In genomic region chr21:32413697-32414578, GRCh38 we compare ENCODE assay signal across 2 cellular contexts.
TF ChIP-seq lines count a peak whose summit lies in the region.

No MANE protein-coding gene starts in this region.

TF ChIP-seq in K562, 482 proteins besides CTCF, POLR2A, EP300 and RAD21:
- TF ChIP-seq REST (CRISPR knock-in tag; IDR thresholded peaks at IDR 0.05; ENCODE audit: low read depth) (no peak), TCFL5 (CRISPR knock-in tag; conservative IDR thresholded peaks at IDR 0.05) (no peak), CEBPB (tag; IDR thresholded peaks at IDR 0.05) (0 out of 2 replicates have a peak, but pooled peaks have one; percentile 8)
- TF ChIP-seq, protein P1, sequence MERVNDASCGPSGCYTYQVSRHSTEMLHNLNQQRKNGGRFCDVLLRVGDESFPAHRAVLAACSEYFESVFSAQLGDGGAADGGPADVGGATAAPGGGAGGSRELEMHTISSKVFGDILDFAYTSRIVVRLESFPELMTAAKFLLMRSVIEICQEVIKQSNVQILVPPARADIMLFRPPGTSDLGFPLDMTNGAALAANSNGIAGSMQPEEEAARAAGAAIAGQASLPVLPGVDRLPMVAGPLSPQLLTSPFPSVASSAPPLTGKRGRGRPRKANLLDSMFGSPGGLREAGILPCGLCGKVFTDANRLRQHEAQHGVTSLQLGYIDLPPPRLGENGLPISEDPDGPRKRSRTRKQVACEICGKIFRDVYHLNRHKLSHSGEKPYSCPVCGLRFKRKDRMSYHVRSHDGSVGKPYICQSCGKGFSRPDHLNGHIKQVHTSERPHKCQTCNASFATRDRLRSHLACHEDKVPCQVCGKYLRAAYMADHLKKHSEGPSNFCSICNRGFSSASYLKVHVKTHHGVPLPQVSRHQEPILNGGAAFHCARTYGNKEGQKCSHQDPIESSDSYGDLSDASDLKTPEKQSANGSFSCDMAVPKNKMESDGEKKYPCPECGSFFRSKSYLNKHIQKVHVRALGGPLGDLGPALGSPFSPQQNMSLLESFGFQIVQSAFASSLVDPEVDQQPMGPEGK (CRISPR knock-in tag; IDR thresholded peaks at IDR 0.05; ENCODE audit: borderline replicate concordance), result no peak
TF ChIP-seq in K562: peak in this region for 1.

TF ChIP-seq in liver, 16 proteins besides CTCF, POLR2A, EP300 and RAD21 (continued from another document):
- no peak for TF ChIP-seq NR2F2 (IDR thresholded peaks at IDR 0.05)
- TF ChIP-seq HNF4G (IDR thresholded peaks at IDR 0.05), result no peak
- no peak for TF ChIP-seq REST (IDR thresholded peaks at IDR 0.05)
- TF ChIP-seq GABPA (IDR thresholded peaks at IDR 0.05 in 1 of 2, conservative IDR thresholded peaks at IDR 0.05 in 1 of 2), result no peak
- no peak for TF ChIP-seq TAF1 (conservative IDR thresholded peaks at IDR 0.05)
- TF ChIP-seq SP1 (IDR thresholded peaks at IDR 0.05), result no peak
- TF ChIP-seq YY1 (IDR thresholded peaks at IDR 0.05), result no peak
- no peak for TF ChIP-seq FOXA2 (IDR thresholded peaks at IDR 0.05)
- TF ChIP-seq, protein P2, sequence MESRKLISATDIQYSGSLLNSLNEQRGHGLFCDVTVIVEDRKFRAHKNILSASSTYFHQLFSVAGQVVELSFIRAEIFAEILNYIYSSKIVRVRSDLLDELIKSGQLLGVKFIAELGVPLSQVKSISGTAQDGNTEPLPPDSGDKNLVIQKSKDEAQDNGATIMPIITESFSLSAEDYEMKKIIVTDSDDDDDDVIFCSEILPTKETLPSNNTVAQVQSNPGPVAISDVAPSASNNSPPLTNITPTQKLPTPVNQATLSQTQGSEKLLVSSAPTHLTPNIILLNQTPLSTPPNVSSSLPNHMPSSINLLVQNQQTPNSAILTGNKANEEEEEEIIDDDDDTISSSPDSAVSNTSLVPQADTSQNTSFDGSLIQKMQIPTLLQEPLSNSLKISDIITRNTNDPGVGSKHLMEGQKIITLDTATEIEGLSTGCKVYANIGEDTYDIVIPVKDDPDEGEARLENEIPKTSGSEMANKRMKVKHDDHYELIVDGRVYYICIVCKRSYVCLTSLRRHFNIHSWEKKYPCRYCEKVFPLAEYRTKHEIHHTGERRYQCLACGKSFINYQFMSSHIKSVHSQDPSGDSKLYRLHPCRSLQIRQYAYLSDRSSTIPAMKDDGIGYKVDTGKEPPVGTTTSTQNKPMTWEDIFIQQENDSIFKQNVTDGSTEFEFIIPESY (IDR thresholded peaks at IDR 0.05), result no peak
- TF ChIP-seq HNF4A (conservative IDR thresholded peaks at IDR 0.05), result no peak
- TF ChIP-seq, protein P3, sequence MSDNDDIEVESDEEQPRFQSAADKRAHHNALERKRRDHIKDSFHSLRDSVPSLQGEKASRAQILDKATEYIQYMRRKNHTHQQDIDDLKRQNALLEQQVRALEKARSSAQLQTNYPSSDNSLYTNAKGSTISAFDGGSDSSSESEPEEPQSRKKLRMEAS (IDR thresholded peaks at IDR 0.05), result no peak
- no peak for TF ChIP-seq JUND (IDR thresholded peaks at IDR 0.05)
- no peak for TF ChIP-seq FOXA1 (IDR thresholded peaks at IDR 0.05)
- no peak for TF ChIP-seq ATF3 (IDR thresholded peaks at IDR 0.05)
- no peak for TF ChIP-seq RXRA (IDR thresholded peaks at IDR 0.05)
TF ChIP-seq in liver: peak in this region for 0.
